Comparison of ENCODE assay signal across 8 cellular contexts in the genomic region with DNA sequence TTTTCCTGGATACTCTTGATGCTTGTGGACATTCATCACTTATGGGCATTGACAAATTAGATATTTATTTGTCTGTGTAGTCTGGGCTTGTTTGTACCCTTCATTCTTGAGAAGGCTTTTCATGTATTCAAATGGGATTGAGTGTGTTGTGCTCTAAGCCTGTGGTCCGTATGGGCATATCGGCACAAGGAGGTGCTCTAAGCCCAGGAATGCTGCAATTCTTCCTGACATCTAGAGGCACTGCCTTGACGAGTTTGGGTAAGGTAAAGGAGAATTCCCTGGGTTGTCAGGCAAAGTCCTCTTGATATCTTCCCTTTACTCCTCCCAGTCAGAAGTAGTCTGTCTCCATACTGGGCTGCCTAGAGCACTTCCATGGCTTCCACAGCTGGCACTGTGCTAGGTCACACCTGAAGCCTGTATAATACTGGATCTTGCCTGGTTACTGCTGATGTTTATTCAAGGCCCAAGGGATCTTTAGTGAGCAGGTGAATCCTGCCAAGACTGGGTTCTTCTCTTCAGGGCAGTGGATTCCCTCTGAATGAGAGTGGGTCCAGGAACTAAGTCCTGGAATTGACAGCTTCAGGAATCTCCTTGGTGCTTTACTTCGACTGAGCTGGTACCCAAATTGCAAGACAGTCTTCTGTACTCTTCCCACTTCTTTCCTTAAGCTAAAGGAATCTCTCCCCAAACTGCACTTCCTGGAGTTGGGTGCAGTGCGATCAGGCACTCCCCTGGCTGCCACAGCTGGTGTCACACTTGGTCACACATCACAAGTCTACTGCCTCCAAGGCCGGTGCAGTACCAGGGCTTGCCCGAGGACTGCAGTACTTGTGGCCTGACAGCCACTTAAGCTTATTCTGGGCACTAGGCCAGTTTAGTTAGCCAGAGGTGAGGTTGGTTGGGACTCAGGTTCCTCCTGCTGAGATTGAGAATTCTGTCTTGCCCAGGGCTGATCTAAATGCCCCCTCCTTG. TPM values are rescaled to one million over a fixed set of nuclear protein-coding genes. Genes with fewer than 3 reads are reported as not detected.
DNase-seq lines count a peak whose midpoint lies in the region; ATAC-seq and TF ChIP-seq lines count a peak whose summit lies in the region.

No MANE protein-coding gene starts in this region.

- no peak overlapping the region for H2BK20ac ChIP-seq in H9 (ENCODE audit: low read depth, low read length, poor library complexity, severe bottlenecking)

- H3K27ac ChIP-seq in H9 (ENCODE audit: insufficient read length, low read depth, low read length), result no peak overlapping the region

- H3K23ac ChIP-seq in H9 (ENCODE audit: insufficient read length, low read depth, low read length), result no peak overlapping the region

- H3K4me1 Mint-ChIP-seq in H9, result peaks cover 0 to 10% of the 10 kb centered on the region in 2 experiments; a peak in 2 of 4 replicates

- H3K18ac ChIP-seq in H9 (ENCODE audit: insufficient read length, low read depth, low read length), result no peak overlapping the region

- no peak overlapping the region for H3K9ac ChIP-seq in H9 (ENCODE audit: extremely low read depth, insufficient read length, low read length)

- peaks cover under 1 to 3% of the 10 kb centered on the region in 2 experiments; a peak in 3 of 5 replicates for H3K9me3 Mint-ChIP-seq in H9

- no peak overlapping the region for H4K91ac ChIP-seq in H9 (ENCODE audit: insufficient read length, low read depth, low read length)

- no peak overlapping the region for H4K5ac ChIP-seq in H9 (ENCODE audit: insufficient read length, low read depth, low read length)

- H3K4ac ChIP-seq in H9 (ENCODE audit: low read depth, low read length), result no peak overlapping the region

- no peak overlapping the region for H2BK12ac ChIP-seq in H9 (ENCODE audit: insufficient read length, low read depth, low read length)

- no peaks in the 10 kb centered on the region for H3K79me2 ChIP-seq in H9 (ENCODE audit: insufficient read depth, low read length)

- no peak overlapping the region for H2BK15ac ChIP-seq in H9 (ENCODE audit: low read depth, low read length)

- H3K4me3 Mint-ChIP-seq in H9, result no peak overlapping the region

- H3K27me3 Mint-ChIP-seq in H9 (ENCODE audit: low read depth), result no peaks in the 10 kb centered on the region

- H3K14ac ChIP-seq in H9 (ENCODE audit: insufficient read depth, low read length), result no peak overlapping the region

- WGBS in H9 (ENCODE audit: extremely low coverage, insufficient read length, low lambda C conversion rate), result no CpG with 5 or more reads among the region's 7 CpGs

- peak; percentile 51 for TF ChIP-seq CTCF in H9 (conservative IDR thresholded peaks at IDR 0.05)

- H3K27ac Mint-ChIP-seq in H9, result no peak overlapping the region; a peak in 1 of 7 replicates

- peaks cover 5 to 11% (median 9%) of the 10 kb centered on the region in 3 experiments for H3K36me3 Mint-ChIP-seq in H9 (ENCODE audit: insufficient read depth in 1 of 3, low read depth in 3 of 3)

- H3K23me2 ChIP-seq in H9 (ENCODE audit: insufficient read length, low read depth, low read length, poor library complexity, severe bottlenecking), result no peaks in the 10 kb centered on the region

- H4K20me1 ChIP-seq in H9 (ENCODE audit: control insufficient read depth, insufficient read depth, insufficient read length), result no peaks in the 10 kb centered on the region

- H3K79me1 ChIP-seq in H9 (ENCODE audit: insufficient read depth, low read depth, low read length, poor library complexity, severe bottlenecking), result no peaks in the 10 kb centered on the region

- no peaks in the 10 kb centered on the region for H3K9me3 ChIP-seq in H9 (ENCODE audit: control insufficient read depth, low read depth, low read length)

- H3K4me2 ChIP-seq in H9 (ENCODE audit: insufficient read depth, insufficient read length, low read length), result no peak overlapping the region

- H2AFZ ChIP-seq in H9 (ENCODE audit: low read length), result no peak overlapping the region

- no peaks in the 10 kb centered on the region for H3K4me1 ChIP-seq in H9 (ENCODE audit: insufficient read depth, low read length)

- DNase-seq in H9 (no peak), NAMALWA (ENCODE audit: low spot score) (peak; percentile 75), AG08395 (ENCODE audit: low spot score) (no peak), hypothalamus (lab: John Stamatoyannopoulos, UW) (no peak), NCI-H2171 (lab: John Stamatoyannopoulos, UW) (no peak)
- DNase-seq in stimulated activated CD4-positive, alpha-beta T cell treated with anti-CD3 and anti-CD28 coated beads, Interleukin-4, amount 100 ng/mL, for 1 hour, result no peak

- no peak overlapping the region for H4K8ac ChIP-seq in H9 (replicated peaks; ENCODE audit: insufficient read length, low read depth, low read length)

- H3T11ph ChIP-seq in H9 (ENCODE audit: low read length), result no peak overlapping the region

- H2AK5ac ChIP-seq in H9 (ENCODE audit: insufficient read length, low read length), result no peak overlapping the region

- no peaks in the 10 kb centered on the region for H3K27me3 ChIP-seq in H9 (ENCODE audit: insufficient read depth, low read length)

- H2BK120ac ChIP-seq in H9 (ENCODE audit: low read depth, low read length, poor library complexity, severe bottlenecking), result no peak overlapping the region

- H2BK5ac ChIP-seq in H9 (ENCODE audit: insufficient read length, low read length), result no peak overlapping the region

- ATAC-seq in GM18520 (IDR thresholded peaks at IDR 0.05; ENCODE audit: unreplicated experiment) (peak; percentile 98), esophagus mucosa (peak; percentile 94)

- H3K56ac ChIP-seq in H9 (ENCODE audit: insufficient read length, low read depth, low read length), result no peak overlapping the region

RNA-seq across cellular contexts. Expression of a gene that starts 46.0 kb away (rescaled TPM):
- total RNA-seq in H9 (2021) (12.4 and 13.7 TPM in 2 replicates), esophagus mucosa (16.7 TPM)
